ENCODE assay signal across 24 cellular contexts in the genomic region with DNA sequence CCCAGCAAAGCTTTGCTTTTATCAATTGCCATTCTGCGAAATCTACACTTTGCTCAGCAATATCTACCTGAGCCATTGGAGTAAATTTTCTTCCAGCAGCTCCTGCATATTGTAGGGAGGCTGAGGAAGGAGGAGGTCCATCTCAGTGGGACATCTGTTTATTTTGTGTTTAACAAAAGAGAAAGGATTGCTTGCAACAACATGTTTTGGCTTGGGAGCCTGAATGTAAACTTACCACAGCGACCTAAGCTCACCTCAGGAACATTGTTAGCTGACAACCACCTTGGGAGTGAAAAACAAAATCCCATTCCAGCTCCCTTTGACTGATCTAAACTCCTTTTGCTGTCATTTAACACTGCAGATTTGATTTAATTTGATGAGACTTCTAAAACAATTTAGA.
"Had no signal": no experiment of that assay in that cellular context is flagged by ENCODE, and none has a peak within 500 bp of the region (broad histone marks: within the 10 kb centered on the region; RNA-seq: fewer than 3 reads in every experiment).

No MANE protein-coding gene starts in this region.

- H3K27ac Mint-ChIP-seq: activated naive CD4-positive, alpha-beta T cell treated with anti-CD3 and anti-CD28 coated beads, Interleukin-2, amount 10 ng/mL, durations not matched to agents 7 days and 5 days; activated naive CD8-positive, alpha-beta T cell treated with anti-CD3 and anti-CD28 coated beads, Interleukin-2, amount 50 U/mL, for 24 hours; brain; naive thymus-derived CD4-positive, alpha-beta T cell; stimulated activated naive CD8-positive, alpha-beta T cell treated with anti-CD3 and anti-CD28 coated beads, Interleukin-15, Interleukin-2, amounts not matched to agents 100 ng/mL and 50 ng/mL, for 24 hours had no signal

- H3K9me3 ChIP-seq: ovary, psoas muscle, suprapubic skin, transverse colon had no signal

- H3K36me3 ChIP-seq: ovary, suprapubic skin, transverse colon had no signal

- H3K36me3 Mint-ChIP-seq: activated naive CD4-positive, alpha-beta T cell treated with anti-CD3 and anti-CD28 coated beads, Interleukin-2, amount 10 ng/mL, durations not matched to agents 7 days and 5 days; naive thymus-derived CD4-positive, alpha-beta T cell had no signal

- DNase-seq: activated CD4-positive, alpha-beta T cell treated with anti-CD3 and anti-CD28 coated beads, Interleukin-2, amount 50 U/mL, for 1 hour; activated CD8-positive, alpha-beta memory T cell treated with anti-CD3 and anti-CD28 coated beads for 24 hours; activated CD8-positive, alpha-beta memory T cell treated with anti-CD3 and anti-CD28 coated beads, Interleukin-2, amount 50 U/mL, for 48 hours; activated effector memory CD4-positive, alpha-beta T cell treated with Interleukin-2 at 50 U/mL for 16 hours; activated naive CD4-positive, alpha-beta T cell treated with anti-CD3 and anti-CD28 coated beads, Interleukin-2, amount 10 ng/mL, durations not matched to agents 7 days and 5 days; activated naive CD8-positive, alpha-beta T cell treated with anti-CD3 and anti-CD28 coated beads, Interleukin-2, amount 50 U/mL, for 24 hours; activated T-cell treated with anti-CD3 and anti-CD28 coated beads, Interleukin-2, amount 50 U/mL, for 48 hours; anterior cingulate cortex; caudate nucleus; dorsolateral prefrontal cortex; glutamatergic neuron; hippocampal formation; mesenchymal stem cell; naive thymus-derived CD4-positive, alpha-beta T cell; ovary; psoas muscle; right cardiac atrium; transverse colon had no signal

- H3K27me3 Mint-ChIP-seq: activated naive CD4-positive, alpha-beta T cell treated with anti-CD3 and anti-CD28 coated beads, Interleukin-2, amount 10 ng/mL, durations not matched to agents 7 days and 5 days; activated naive CD8-positive, alpha-beta T cell treated with anti-CD3 and anti-CD28 coated beads, Interleukin-2, amount 50 U/mL, for 24 hours had no signal

- H3K4me3 ChIP-seq: dorsolateral prefrontal cortex, ovary, psoas muscle, suprapubic skin, transverse colon had no signal

- H3K4me1 ChIP-seq: psoas muscle, suprapubic skin, transverse colon had no signal

- H3K4me1 Mint-ChIP-seq: activated naive CD4-positive, alpha-beta T cell treated with anti-CD3 and anti-CD28 coated beads, Interleukin-2, amount 10 ng/mL, durations not matched to agents 7 days and 5 days; activated naive CD8-positive, alpha-beta T cell treated with anti-CD3 and anti-CD28 coated beads, Interleukin-2, amount 50 U/mL, for 24 hours; naive thymus-derived CD4-positive, alpha-beta T cell had no signal

- H3K27me3 ChIP-seq: foreskin keratinocyte, ovary, transverse colon had no signal

- H3K4me3 Mint-ChIP-seq: activated naive CD4-positive, alpha-beta T cell treated with anti-CD3 and anti-CD28 coated beads, Interleukin-2, amount 10 ng/mL, durations not matched to agents 7 days and 5 days; activated naive CD8-positive, alpha-beta T cell treated with anti-CD3 and anti-CD28 coated beads, Interleukin-2, amount 50 U/mL, for 24 hours; brain; naive thymus-derived CD4-positive, alpha-beta T cell; stimulated activated naive CD8-positive, alpha-beta T cell treated with anti-CD3 and anti-CD28 coated beads, Interleukin-15, Interleukin-2, amounts not matched to agents 100 ng/mL and 50 ng/mL, for 24 hours had no signal

- ATAC-seq: activated CD4-positive, CD25-positive, alpha-beta regulatory T cell treated with anti-CD3 and anti-CD28 coated beads, Interleukin-2, amount 50 U/mL, for 24 hours; activated naive CD8-positive, alpha-beta T cell treated with anti-CD3 and anti-CD28 coated beads, Interleukin-2, amount 50 U/mL, for 24 hours; foreskin keratinocyte; naive thymus-derived CD4-positive, alpha-beta T cell; psoas muscle; right cardiac atrium had no signal

- H3K27ac ChIP-seq: dorsolateral prefrontal cortex, epithelial cell of prostate, foreskin keratinocyte, ovary, psoas muscle, suprapubic skin, transverse colon had no signal
